18 cellular contexts compared by ENCODE assay signal in genomic region chr5:78806544-78806943, GRCh38.
DNase-seq lines count a peak whose midpoint lies in the region; ATAC-seq and TF ChIP-seq lines count a peak whose summit lies in the region.
"Had no signal": no experiment of that assay in that cellular context is flagged by ENCODE, and none has a peak within 500 bp of the region (broad histone marks: within the 10 kb centered on the region; RNA-seq: fewer than 3 reads in every experiment).

No MANE protein-coding gene starts in this region.

- H3K9me3 ChIP-seq in GM23248 (ENCODE audit: low read depth) (no peaks in the 10 kb centered on the region), fibroblast of lung (ENCODE audit: control insufficient read depth, insufficient read depth, low read depth, low read length) (no peaks in the 10 kb centered on the region)
- H3K9me3 ChIP-seq: Caco-2, esophagus muscularis mucosa, Peyer's patch, sigmoid colon had no signal

- H3K36me3 ChIP-seq in GM23248 (ENCODE audit: low read depth): no peaks in the 10 kb centered on the region
- no peaks in the 10 kb centered on the region for H3K36me3 ChIP-seq in fibroblast of lung (ENCODE audit: control insufficient read depth, insufficient read depth, low read length)
- H3K36me3 ChIP-seq: Peyer's patch, sigmoid colon had no signal

- H3K9ac ChIP-seq in GM23248: peak overlapping the region; percentile 39; the same call in 1 of the 2 replicates
- H3K9ac ChIP-seq in fibroblast of lung (ENCODE audit: insufficient read depth, low read length): no peak overlapping the region

- H4K20me1 ChIP-seq in GM23248 (ENCODE audit: insufficient read depth): no peaks in the 10 kb centered on the region
- no peaks in the 10 kb centered on the region for H4K20me1 ChIP-seq in fibroblast of lung (ENCODE audit: control insufficient read depth, extremely low read depth, insufficient read depth, low read length)

- 32 to 35% methylated on average over 8 of the region's 8 CpGs for WGBS in GM23248 (ENCODE audit: low coverage in 1 of 2, low lambda C conversion rate in 2 of 2, missing lambda C conversion rate in 2 of 2), 2 experiments

- H3K27me3 ChIP-seq in GM23248 (replicated peaks; ENCODE audit: insufficient read depth) (no peaks in the 10 kb centered on the region), fibroblast of lung (ENCODE audit: control insufficient read depth, insufficient read depth, low read length) (no peaks in the 10 kb centered on the region)
- H3K27me3 ChIP-seq: esophagus muscularis mucosa, Peyer's patch, sigmoid colon had no signal

- H3K4me2 ChIP-seq in GM23248 (ENCODE audit: unreplicated experiment): peak overlapping the region; percentile 69
- peak overlapping the region; percentile 64 for H3K4me2 ChIP-seq in fibroblast of lung (ENCODE audit: extremely low read depth, insufficient read depth, low read length)

- in situ Hi-C loops in GM23248 (cut with MboI): loop anchor here (10.0 kb wide), 1 partner anchor 272 kb away; no protein-coding TSS in a partner anchor

- H3K4me3 ChIP-seq in GM23248: no peak overlapping the region
- no peak overlapping the region for H3K4me3 ChIP-seq in fibroblast of lung (replicated peaks in 1 of 4; ENCODE audit: control extremely low read depth in 1 of 4, insufficient read depth in 1 of 4, low read depth in 3 of 4, low read length in 4 of 4)
- no peak overlapping the region for H3K4me3 ChIP-seq in retinal pigment epithelial cell (ENCODE audit: low read length)
- H3K4me3 ChIP-seq: esophagus muscularis mucosa, Peyer's patch, sigmoid colon had no signal

- no peak for TF ChIP-seq CTCF in fibroblast of lung (conservative IDR thresholded peaks at IDR 0.05 in 1 of 2, IDR thresholded peaks at IDR 0.05 in 1 of 2; ENCODE audit: low read depth in 1 of 2, low read length in 2 of 2)
- TF ChIP-seq CTCF in retinal pigment epithelial cell (conservative IDR thresholded peaks at IDR 0.05; ENCODE audit: low read depth, low read length): no peak

- H3K9me2 ChIP-seq in GM23248 (ENCODE audit: insufficient read depth): no peaks in the 10 kb centered on the region

- H3K79me2 ChIP-seq in GM23248 (ENCODE audit: insufficient read depth): no peaks in the 10 kb centered on the region
- H3K79me2 ChIP-seq in fibroblast of lung (ENCODE audit: control insufficient read depth, insufficient read depth, low read length): no peaks in the 10 kb centered on the region

- peaks cover 39% of the 10 kb centered on the region for H3K4me1 ChIP-seq in GM23248 (ENCODE audit: insufficient read depth)
- H3K4me1 ChIP-seq in fibroblast of lung (ENCODE audit: control insufficient read depth, extremely low read depth, insufficient read depth, low read length): peaks cover 11% of the 10 kb centered on the region
- H3K4me1 ChIP-seq: Peyer's patch had no signal

- peak overlapping the region; percentile 90 for H3K27ac ChIP-seq in GM23248
- peak overlapping the region; percentile 44 for H3K27ac ChIP-seq in fibroblast of lung (ENCODE audit: insufficient read depth, low read length)
- H3K27ac ChIP-seq: esophagus muscularis mucosa, Peyer's patch, sigmoid colon had no signal

- peaks cover 22% of the 10 kb centered on the region for H3F3A ChIP-seq in GM23248 (ENCODE audit: insufficient read depth)

- ATAC-seq in GM21825 (IDR thresholded peaks at IDR 0.05; ENCODE audit: unreplicated experiment): no peak
- ATAC-seq in HG03378 (IDR thresholded peaks at IDR 0.05; ENCODE audit: unreplicated experiment): no peak
- ATAC-seq: activated CD8-positive, alpha-beta T cell treated with anti-CD3 and anti-CD28 coated beads, Interleukin-2, amount 10 ng/mL, durations not matched to agents 7 days and 5 days had no signal

- peak overlapping the region; percentile 76 for H2AFZ ChIP-seq in GM23248
- H2AFZ ChIP-seq in fibroblast of lung (ENCODE audit: low read length): no peak overlapping the region

- peak; percentile 93 for DNase-seq in GM23248
- peak; percentile 54 for DNase-seq in SK-N-DZ (ENCODE audit: low spot score)
- DNase-seq in fibroblast of lung (ENCODE audit: low read depth in 2 of 2): peak; percentile 56 to 99
- peak; percentile 34 for DNase-seq in retinal pigment epithelial cell (ENCODE audit: low read depth)
- no peak for DNase-seq in Kasumi-1 (lab: John Stamatoyannopoulos, UW)
- DNase-seq in AML-193 (lab: John Stamatoyannopoulos, UW): no peak
- DNase-seq: activated CD8-positive, alpha-beta T cell treated with anti-CD3 and anti-CD28 coated beads, Interleukin-2, amount 10 ng/mL, durations not matched to agents 7 days and 5 days; activated gamma-delta T cell treated with Interleukin-2 at 50 U/mL for 16 hours; Caco-2; central memory CD4-positive, alpha-beta T cell; naive B cell; NCI-H1092 treated with DMSO at 0.1 percent for 48 hours; Peyer's patch; sigmoid colon; substantia nigra had no signal

Comparison
In these comparisons a context has a peak if more than half of its experiments do, and no peak if none do; other contexts are left out.
1. DNase-seq: peak in GM23248 (single experiment), SK-N-DZ (single experiment), fibroblast of lung (2 of 2) and retinal pigment epithelial cell (single experiment); none in Kasumi-1 (0 of 2) and AML-193 (0 of 2).